2 cellular contexts compared by ENCODE assay signal in genomic region chr1:204242920-204243319, GRCh38.
TF ChIP-seq lines count a peak whose summit lies in the region.

No MANE protein-coding gene starts in this region.

TF ChIP-seq in HepG2, 621 proteins besides CTCF, POLR2A, EP300 and RAD21:
- no peak for TF ChIP-seq NFKBIZ (CRISPR knock-in tag; IDR thresholded peaks at IDR 0.05)
- TF ChIP-seq SOX13 (IDR thresholded peaks at IDR 0.05) = no peak
- TF ChIP-seq SOX13 (CRISPR knock-in tag; conservative IDR thresholded peaks at IDR 0.05 in 1 of 2, IDR thresholded peaks at IDR 0.05 in 1 of 2) = no peak
- no peak for TF ChIP-seq SMAD9 (CRISPR knock-in tag; IDR thresholded peaks at IDR 0.05)
- TF ChIP-seq ZNF891 (CRISPR knock-in tag; IDR thresholded peaks at IDR 0.05) = no peak
- peak; percentile 19 for TF ChIP-seq AGO2 (optimal IDR thresholded peaks at IDR 0.05; ENCODE audit: low read depth, low read length)

TF ChIP-seq in SK-N-SH, 30 proteins besides CTCF, POLR2A, EP300 and RAD21:
- no peak for TF ChIP-seq MXI1 (IDR thresholded peaks at IDR 0.05; ENCODE audit: low read depth, low read length)
TF ChIP-seq in SK-N-SH: peak in this region for 0.
